ENCODE assay signal across 27 cellular contexts in genomic region chr18:60092073-60092472, GRCh38.
DNase-seq lines count a peak whose midpoint lies in the region; ATAC-seq and TF ChIP-seq lines count a peak whose summit lies in the region.
"Had no signal": no experiment of that assay in that cellular context is flagged by ENCODE, and none has a peak within 500 bp of the region (broad histone marks: within the 10 kb centered on the region; RNA-seq: fewer than 3 reads in every experiment).

No MANE protein-coding gene starts in this region.

- no peak for TF ChIP-seq POLR2A in ovary (IDR thresholded peaks at IDR 0.05)
- no peak for TF ChIP-seq POLR2A in prostate gland (IDR thresholded peaks at IDR 0.05)

- H3K27me3 ChIP-seq in ovary: no peaks in the 10 kb centered on the region
- H3K27me3 ChIP-seq in prostate gland (replicated peaks; ENCODE audit: insufficient read depth): no peaks in the 10 kb centered on the region
- H3K27me3 ChIP-seq: BLaER1 treated with 17β-estradiol and CSF1 and Interleukin-3, amounts not matched to agents 10 nM and 100 nM had no signal

- no peak overlapping the region for H3K4me3 ChIP-seq in AG10803 (ENCODE audit: low read length)
- no peak overlapping the region for H3K4me3 ChIP-seq in ovary
- no peak overlapping the region for H3K4me3 ChIP-seq in prostate gland
- H3K4me3 ChIP-seq: A549; BLaER1 treated with 17β-estradiol and CSF1 and Interleukin-3, amounts not matched to agents 10 nM and 100 nM had no signal

- H3K4me1 ChIP-seq in ovary (ENCODE audit: insufficient read depth) (no peaks in the 10 kb centered on the region), prostate gland (replicated peaks) (no peaks in the 10 kb centered on the region)
- H3K4me1 ChIP-seq: A549 had no signal

- no peak for TF ChIP-seq EP300 in ovary (IDR thresholded peaks at IDR 0.05)

- no peak for ATAC-seq in HG02610 (IDR thresholded peaks at IDR 0.05; ENCODE audit: unreplicated experiment)
- no peak for ATAC-seq in HG03469 (IDR thresholded peaks at IDR 0.05; ENCODE audit: unreplicated experiment)
- ATAC-seq: A549, Panc1 had no signal

- H3K27ac ChIP-seq in ovary: no peak overlapping the region
- no peak overlapping the region for H3K27ac ChIP-seq in prostate gland
- H3K27ac ChIP-seq: A549; BLaER1 treated with 17β-estradiol and CSF1 and Interleukin-3, amounts not matched to agents 10 nM and 100 nM; RWPE1 had no signal

- H3K9me3 ChIP-seq in ovary: no peaks in the 10 kb centered on the region
- H3K9me3 ChIP-seq in prostate gland: no peaks in the 10 kb centered on the region
- H3K9me3 ChIP-seq: A549 had no signal

- no peaks in the 10 kb centered on the region for H3K36me3 ChIP-seq in ovary
- no peaks in the 10 kb centered on the region for H3K36me3 ChIP-seq in prostate gland
- H3K36me3 ChIP-seq: BLaER1 treated with 17β-estradiol and CSF1 and Interleukin-3, amounts not matched to agents 10 nM and 100 nM had no signal

- DNase-seq in AG10803 (ENCODE audit: low read depth): peak; percentile 83
- peak; percentile 7 for DNase-seq in LHCN-M2 (ENCODE audit: low read depth)
- DNase-seq in fibroblast of peridontal ligament (ENCODE audit: extremely low read depth): peak; percentile 75
- DNase-seq in stromal cell of bone marrow (ENCODE audit: low read depth): peak; percentile 17
- no peak for DNase-seq in ovary
- no peak for DNase-seq in prostate gland (ENCODE audit: low spot score)
- DNase-seq: AML-193; CD4-positive, alpha-beta T cell; IMR-90; KG1; MM.1S; NCI-H1048; NCI-H1417; NCI-H187; NCI-H2081 treated with DMSO at 0.1 percent for 48 hours; NCI-H2171; NCI-H226; NCI-H510A; NCI-H69; SHP77 treated with DMSO at 0.1 percent for 48 hours; T-helper 1 cell had no signal

- TF ChIP-seq CTCF in AG10803 (conservative IDR thresholded peaks at IDR 0.05; ENCODE audit: low read length) (no peak), ovary (IDR thresholded peaks at IDR 0.05) (no peak), prostate gland (IDR thresholded peaks at IDR 0.05) (no peak)

- intact Hi-C loops in ovary (cut with DNase I): no loop called here
- intact Hi-C loops in prostate gland (cut with DNase I): no loop called here

Comparison
In these comparisons a context has a peak if more than half of its experiments do, and no peak if none do; other contexts are left out.
1. DNase-seq: peak in AG10803 (single experiment), LHCN-M2 (single experiment), fibroblast of peridontal ligament (single experiment) and stromal cell of bone marrow (single experiment); none in ovary (0 of 5) and prostate gland (single experiment).